13 cellular contexts compared by ENCODE assay signal in genomic region chr7:8511810-8512209, GRCh38.
"Had no signal": no experiment of that assay in that cellular context is flagged by ENCODE, and none has a peak within 500 bp of the region (broad histone marks: within the 10 kb centered on the region; RNA-seq: fewer than 3 reads in every experiment).

No MANE protein-coding gene starts in this region.

- H3K27me3 Mint-ChIP-seq: activated CD4-positive, alpha-beta T cell treated with anti-CD3 and anti-CD28 coated beads, Interleukin-2, amount 10 ng/mL, durations not matched to agents 7 days and 5 days; activated naive CD4-positive, alpha-beta T cell treated with anti-CD3 and anti-CD28 coated beads, Interleukin-2, amount 10 ng/mL, durations not matched to agents 7 days and 5 days had no signal

- H3K4me1 ChIP-seq: foreskin keratinocyte, heart right ventricle, testis had no signal

- H3K36me3 Mint-ChIP-seq: activated naive CD4-positive, alpha-beta T cell treated with anti-CD3 and anti-CD28 coated beads, Interleukin-2, amount 10 ng/mL, durations not matched to agents 7 days and 5 days had no signal

- H3K4me1 Mint-ChIP-seq: activated CD4-positive, alpha-beta T cell treated with anti-CD3 and anti-CD28 coated beads, Interleukin-2, amount 10 ng/mL, durations not matched to agents 7 days and 5 days; activated naive CD4-positive, alpha-beta T cell treated with anti-CD3 and anti-CD28 coated beads, Interleukin-2, amount 10 ng/mL, durations not matched to agents 7 days and 5 days; neural crest cell; stimulated activated naive CD8-positive, alpha-beta T cell treated with anti-CD3 and anti-CD28 coated beads, Interleukin-15, amount 100 ng/mL, for 72 hours had no signal

- H3K27ac Mint-ChIP-seq: activated CD4-positive, alpha-beta T cell treated with anti-CD3 and anti-CD28 coated beads, Interleukin-2, amount 10 ng/mL, durations not matched to agents 7 days and 5 days; activated naive CD4-positive, alpha-beta T cell treated with anti-CD3 and anti-CD28 coated beads, Interleukin-2, amount 10 ng/mL, durations not matched to agents 7 days and 5 days; activated T-helper 2 cell treated with anti-CD3 and anti-CD28 coated beads, Interferon-gamma antibody, Interleukin-2, Interleukin-4, amounts not matched to agents 10 μg/mL and 5 μg/mL and 100 μg/mL, durations not matched to agents 14 hours and 24 hours and 36 hours; stimulated activated naive CD8-positive, alpha-beta T cell treated with anti-CD3 and anti-CD28 coated beads, Interleukin-15, amount 100 ng/mL, for 72 hours had no signal

- H3K9me3 ChIP-seq: heart right ventricle, ovary, testis had no signal

- H3K4me3 Mint-ChIP-seq: activated CD4-positive, alpha-beta T cell treated with anti-CD3 and anti-CD28 coated beads, Interleukin-2, amount 10 ng/mL, durations not matched to agents 7 days and 5 days; activated naive CD4-positive, alpha-beta T cell treated with anti-CD3 and anti-CD28 coated beads, Interleukin-2, amount 10 ng/mL, durations not matched to agents 7 days and 5 days; neural crest cell; stimulated activated naive CD8-positive, alpha-beta T cell treated with anti-CD3 and anti-CD28 coated beads, Interleukin-15, amount 100 ng/mL, for 72 hours had no signal

- DNase-seq: activated CD4-positive, alpha-beta T cell treated with anti-CD3 and anti-CD28 coated beads, Interleukin-2, amount 10 ng/mL, durations not matched to agents 7 days and 5 days; activated CD4-positive, CD25-positive, alpha-beta regulatory T cell; activated naive CD4-positive, alpha-beta T cell treated with anti-CD3 and anti-CD28 coated beads, Interleukin-2, amount 10 ng/mL, durations not matched to agents 7 days and 5 days; foreskin keratinocyte; heart right ventricle; mesendoderm; ovary; stimulated activated CD4-positive, alpha-beta T cell treated with anti-CD3 and anti-CD28 coated beads, Interleukin-15, amount 100 ng/mL, for 24 hours; stimulated activated CD4-positive, alpha-beta T cell treated with anti-CD3 and anti-CD28 coated beads, Interleukin-4, amount 100 ng/mL, for 24 hours; stimulated activated naive CD8-positive, alpha-beta T cell treated with anti-CD3 and anti-CD28 coated beads, Interleukin-15, amount 100 ng/mL, for 72 hours; testis had no signal

- ATAC-seq: foreskin keratinocyte; heart right ventricle; stimulated activated naive CD8-positive, alpha-beta T cell treated with anti-CD3 and anti-CD28 coated beads, Interleukin-15, amount 100 ng/mL, for 72 hours had no signal

- H3K4me3 ChIP-seq: heart right ventricle, ovary, testis had no signal

- H3K9me3 Mint-ChIP-seq: activated CD4-positive, alpha-beta T cell treated with anti-CD3 and anti-CD28 coated beads, Interleukin-2, amount 10 ng/mL, durations not matched to agents 7 days and 5 days; activated naive CD4-positive, alpha-beta T cell treated with anti-CD3 and anti-CD28 coated beads, Interleukin-2, amount 10 ng/mL, durations not matched to agents 7 days and 5 days; activated T-helper 2 cell treated with anti-CD3 and anti-CD28 coated beads, Interferon-gamma antibody, Interleukin-2, Interleukin-4, amounts not matched to agents 10 μg/mL and 5 μg/mL and 100 μg/mL, durations not matched to agents 14 hours and 24 hours and 36 hours; neural crest cell; stimulated activated naive CD8-positive, alpha-beta T cell treated with anti-CD3 and anti-CD28 coated beads, Interleukin-15, amount 100 ng/mL, for 72 hours had no signal

- H3K27ac ChIP-seq: foreskin keratinocyte, heart right ventricle, ovary, testis had no signal

- H3K27me3 ChIP-seq: foreskin keratinocyte, heart right ventricle, ovary, testis had no signal
